ENCODE assay signal across 1 cellular context in the genomic region with DNA sequence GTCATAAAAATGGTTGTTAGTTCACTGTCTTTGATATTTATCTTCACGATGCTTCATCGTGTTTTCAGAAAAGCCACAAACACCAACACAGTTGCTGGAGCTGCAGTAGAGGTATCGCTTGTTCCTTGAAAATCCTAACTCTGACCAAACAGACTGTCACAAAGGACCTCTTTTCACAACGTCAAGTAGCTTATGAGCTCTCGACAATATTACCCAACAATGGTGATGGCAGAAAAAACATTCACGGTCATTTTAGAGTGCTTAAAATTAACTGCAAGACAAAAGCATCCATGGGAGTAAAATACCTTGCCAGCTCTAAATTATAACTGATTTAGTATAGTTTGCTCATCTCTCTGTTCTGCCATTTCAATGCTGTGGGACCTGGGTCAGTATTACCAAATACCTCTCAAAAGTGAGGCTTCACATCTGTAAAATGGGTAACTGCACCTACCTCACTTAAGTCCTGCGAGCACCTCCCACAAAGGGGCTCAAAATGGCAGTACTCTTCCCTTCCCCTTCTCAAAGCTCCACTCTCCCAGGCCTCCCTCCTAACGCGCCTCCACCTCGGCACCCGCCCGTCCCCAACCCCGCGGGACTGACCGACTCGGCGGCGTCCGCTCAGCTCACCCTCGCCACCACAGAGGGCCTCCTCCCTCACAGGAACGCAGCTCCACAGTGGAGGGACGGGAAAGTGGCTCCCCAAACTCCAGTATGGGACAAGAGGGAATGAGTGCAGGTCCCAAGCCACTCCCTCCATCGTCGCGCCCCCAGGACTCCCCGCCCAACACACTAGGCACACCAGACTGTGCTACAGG.
TF ChIP-seq lines count a peak whose summit lies in the region.

No MANE protein-coding gene starts in this region.

TF ChIP-seq in WTC11, 78 proteins besides CTCF, POLR2A, EP300 and RAD21 (continued from another document):
- TF ChIP-seq NFATC4 (CRISPR knock-in tag; IDR thresholded peaks at IDR 0.05) = no peak; the same call in 1 of the 2 replicates
- TF ChIP-seq JAZF1 (CRISPR knock-in tag; IDR thresholded peaks at IDR 0.05) = no peak
- no peak for TF ChIP-seq NR2C2 (CRISPR knock-in tag; IDR thresholded peaks at IDR 0.05)
- TF ChIP-seq ZNF396 (CRISPR knock-in tag; IDR thresholded peaks at IDR 0.05; ENCODE audit: borderline replicate concordance) = no peak
- no peak for TF ChIP-seq CBFB (CRISPR knock-in tag; IDR thresholded peaks at IDR 0.05; ENCODE audit: low read depth)
- TF ChIP-seq, protein P1, sequence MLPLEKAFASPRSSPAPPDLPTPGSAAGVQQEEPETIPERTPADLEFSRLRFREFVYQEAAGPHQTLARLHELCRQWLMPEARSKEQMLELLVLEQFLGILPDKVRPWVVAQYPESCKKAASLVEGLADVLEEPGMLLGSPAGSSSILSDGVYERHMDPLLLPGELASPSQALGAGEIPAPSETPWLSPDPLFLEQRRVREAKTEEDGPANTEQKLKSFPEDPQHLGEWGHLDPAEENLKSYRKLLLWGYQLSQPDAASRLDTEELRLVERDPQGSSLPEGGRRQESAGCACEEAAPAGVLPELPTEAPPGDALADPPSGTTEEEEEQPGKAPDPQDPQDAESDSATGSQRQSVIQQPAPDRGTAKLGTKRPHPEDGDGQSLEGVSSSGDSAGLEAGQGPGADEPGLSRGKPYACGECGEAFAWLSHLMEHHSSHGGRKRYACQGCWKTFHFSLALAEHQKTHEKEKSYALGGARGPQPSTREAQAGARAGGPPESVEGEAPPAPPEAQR (CRISPR knock-in tag; IDR thresholded peaks at IDR 0.05) = no peak
- no peak for TF ChIP-seq FOXP1 (CRISPR knock-in tag; IDR thresholded peaks at IDR 0.05; ENCODE audit: borderline replicate concordance)
- TF ChIP-seq, protein P2, sequence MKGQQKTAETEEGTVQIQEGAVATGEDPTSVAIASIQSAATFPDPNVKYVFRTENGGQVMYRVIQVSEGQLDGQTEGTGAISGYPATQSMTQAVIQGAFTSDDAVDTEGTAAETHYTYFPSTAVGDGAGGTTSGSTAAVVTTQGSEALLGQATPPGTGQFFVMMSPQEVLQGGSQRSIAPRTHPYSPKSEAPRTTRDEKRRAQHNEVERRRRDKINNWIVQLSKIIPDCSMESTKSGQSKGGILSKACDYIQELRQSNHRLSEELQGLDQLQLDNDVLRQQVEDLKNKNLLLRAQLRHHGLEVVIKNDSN (CRISPR knock-in tag; IDR thresholded peaks at IDR 0.05) = no peak
- TF ChIP-seq, protein P3, sequence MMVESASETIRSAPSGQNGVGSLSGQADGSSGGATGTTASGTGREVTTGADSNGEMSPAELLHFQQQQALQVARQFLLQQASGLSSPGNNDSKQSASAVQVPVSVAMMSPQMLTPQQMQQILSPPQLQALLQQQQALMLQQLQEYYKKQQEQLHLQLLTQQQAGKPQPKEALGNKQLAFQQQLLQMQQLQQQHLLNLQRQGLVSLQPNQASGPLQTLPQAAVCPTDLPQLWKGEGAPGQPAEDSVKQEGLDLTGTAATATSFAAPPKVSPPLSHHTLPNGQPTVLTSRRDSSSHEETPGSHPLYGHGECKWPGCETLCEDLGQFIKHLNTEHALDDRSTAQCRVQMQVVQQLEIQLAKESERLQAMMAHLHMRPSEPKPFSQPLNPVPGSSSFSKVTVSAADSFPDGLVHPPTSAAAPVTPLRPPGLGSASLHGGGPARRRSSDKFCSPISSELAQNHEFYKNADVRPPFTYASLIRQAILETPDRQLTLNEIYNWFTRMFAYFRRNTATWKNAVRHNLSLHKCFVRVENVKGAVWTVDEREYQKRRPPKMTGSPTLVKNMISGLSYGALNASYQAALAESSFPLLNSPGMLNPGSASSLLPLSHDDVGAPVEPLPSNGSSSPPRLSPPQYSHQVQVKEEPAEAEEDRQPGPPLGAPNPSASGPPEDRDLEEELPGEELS (CRISPR knock-in tag; IDR thresholded peaks at IDR 0.05) = no peak; the same call in 1 of the 2 replicates
- no peak for TF ChIP-seq ZNF121 (CRISPR knock-in tag; IDR thresholded peaks at IDR 0.05)
- no peak for TF ChIP-seq JUN (CRISPR knock-in tag; IDR thresholded peaks at IDR 0.05)
- TF ChIP-seq RORB (CRISPR knock-in tag; IDR thresholded peaks at IDR 0.05) = no peak
- no peak for TF ChIP-seq TCF7 (CRISPR knock-in tag; IDR thresholded peaks at IDR 0.05; ENCODE audit: low read depth)
- TF ChIP-seq EMX1 (CRISPR knock-in tag; IDR thresholded peaks at IDR 0.05) = no peak
- TF ChIP-seq, protein P4, sequence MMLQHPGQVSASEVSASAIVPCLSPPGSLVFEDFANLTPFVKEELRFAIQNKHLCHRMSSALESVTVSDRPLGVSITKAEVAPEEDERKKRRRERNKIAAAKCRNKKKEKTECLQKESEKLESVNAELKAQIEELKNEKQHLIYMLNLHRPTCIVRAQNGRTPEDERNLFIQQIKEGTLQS (CRISPR knock-in tag; conservative IDR thresholded peaks at IDR 0.05) = no peak
- TF ChIP-seq ZNF425 (CRISPR knock-in tag; conservative IDR thresholded peaks at IDR 0.05) = no peak
- 0 out of 2 replicates have a peak, but pooled peaks have one; percentile 8 for TF ChIP-seq PRRX2 (CRISPR knock-in tag; IDR thresholded peaks at IDR 0.05)
- no peak for TF ChIP-seq ZNF263 (CRISPR knock-in tag; IDR thresholded peaks at IDR 0.05; ENCODE audit: low read depth)
- TF ChIP-seq KAT7 (CRISPR knock-in tag; IDR thresholded peaks at IDR 0.05; ENCODE audit: borderline replicate concordance) = peak; percentile 79
- no peak for TF ChIP-seq ZNF138 (CRISPR knock-in tag; conservative IDR thresholded peaks at IDR 0.05)
- TF ChIP-seq, protein P5, sequence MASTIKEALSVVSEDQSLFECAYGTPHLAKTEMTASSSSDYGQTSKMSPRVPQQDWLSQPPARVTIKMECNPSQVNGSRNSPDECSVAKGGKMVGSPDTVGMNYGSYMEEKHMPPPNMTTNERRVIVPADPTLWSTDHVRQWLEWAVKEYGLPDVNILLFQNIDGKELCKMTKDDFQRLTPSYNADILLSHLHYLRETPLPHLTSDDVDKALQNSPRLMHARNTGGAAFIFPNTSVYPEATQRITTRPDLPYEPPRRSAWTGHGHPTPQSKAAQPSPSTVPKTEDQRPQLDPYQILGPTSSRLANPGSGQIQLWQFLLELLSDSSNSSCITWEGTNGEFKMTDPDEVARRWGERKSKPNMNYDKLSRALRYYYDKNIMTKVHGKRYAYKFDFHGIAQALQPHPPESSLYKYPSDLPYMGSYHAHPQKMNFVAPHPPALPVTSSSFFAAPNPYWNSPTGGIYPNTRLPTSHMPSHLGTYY (CRISPR knock-in tag; IDR thresholded peaks at IDR 0.05) = no peak
- TF ChIP-seq MXD4 (CRISPR knock-in tag; IDR thresholded peaks at IDR 0.05; ENCODE audit: borderline replicate concordance) = no peak
- TF ChIP-seq NR3C1 (CRISPR knock-in tag; conservative IDR thresholded peaks at IDR 0.05; ENCODE audit: low read depth) = no peak
- no peak for TF ChIP-seq HMGXB4 (CRISPR knock-in tag; IDR thresholded peaks at IDR 0.05)
- peak; percentile 78; the same call in 1 of the 2 replicates for TF ChIP-seq ARID4B (CRISPR knock-in tag; IDR thresholded peaks at IDR 0.05; ENCODE audit: borderline replicate concordance)
